ENCODE assay signal across 8 cellular contexts in the genomic region with DNA sequence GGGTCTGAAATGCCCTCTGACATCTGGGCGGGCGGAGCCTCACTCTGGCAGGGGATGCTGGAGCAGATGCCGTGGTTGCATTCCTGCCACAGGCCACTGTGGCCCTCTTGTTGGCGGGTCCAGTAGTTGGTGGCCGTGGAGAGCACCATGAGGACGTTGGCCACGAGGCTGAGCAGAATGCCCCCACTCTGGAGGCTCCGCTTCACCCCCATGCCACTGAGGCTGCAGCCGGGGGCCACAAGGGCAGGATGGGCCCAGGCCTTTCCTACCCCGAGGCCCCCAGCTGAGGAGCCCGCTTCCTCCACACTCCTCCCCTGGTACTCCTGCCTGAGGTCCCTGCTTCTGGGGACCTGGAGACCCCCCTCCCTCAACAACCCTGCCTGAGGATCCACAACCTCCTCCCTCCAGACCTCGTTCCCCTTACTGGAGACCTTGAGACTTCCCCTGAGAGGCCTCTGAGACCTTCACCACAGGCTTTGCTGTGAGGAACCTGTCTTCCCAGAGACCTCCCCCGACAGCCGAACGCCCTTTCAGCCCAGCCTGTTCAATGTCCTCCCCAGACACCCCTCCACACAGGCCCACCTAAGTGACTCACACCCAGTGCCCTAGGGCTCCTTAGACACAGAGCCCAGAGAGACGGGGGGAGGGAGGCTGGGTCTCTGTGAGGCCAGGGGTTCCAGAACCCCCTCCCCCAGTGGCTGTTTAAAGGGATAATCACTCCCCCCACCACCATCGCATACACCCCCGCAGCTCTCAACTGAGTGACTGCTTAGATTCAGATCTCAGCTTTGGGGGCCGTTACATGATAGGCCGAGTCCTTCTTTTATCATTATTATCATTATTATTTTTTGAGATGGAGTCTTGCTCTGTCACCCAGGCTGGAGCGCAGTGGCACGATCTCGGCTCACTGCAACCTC. TPM values are rescaled to one million over a fixed set of nuclear protein-coding genes. Genes with fewer than 3 reads are reported as not detected.
DNase-seq lines count a peak whose midpoint lies in the region; ATAC-seq, FAIRE-seq and TF ChIP-seq lines count a peak whose summit lies in the region.

A gene with protein sequence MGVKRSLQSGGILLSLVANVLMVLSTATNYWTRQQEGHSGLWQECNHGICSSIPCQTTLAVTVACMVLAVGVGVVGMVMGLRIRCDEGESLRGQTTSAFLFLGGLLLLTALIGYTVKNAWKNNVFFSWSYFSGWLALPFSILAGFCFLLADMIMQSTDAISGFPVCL (minus strand): TSS at position 638 of the 917 bp plus-strand sequence. CDS start 426 bp downstream, at position 212.

- H3K9me1 ChIP-seq in endothelial cell of umbilical vein (replicated peaks; ENCODE audit: control insufficient read depth, extremely low read depth, insufficient read depth, low read length): no peaks in the 10 kb centered on the region

- peaks cover 68 to 79% (median 76%) of the 10 kb centered on the region in 3 donors for H3K4me1 Mint-ChIP-seq in T-cell

- H3K4me1 ChIP-seq in GM23248 (ENCODE audit: insufficient read depth) (0 out of 2 replicates have a peak, but pooled peaks cover 10% of the 10 kb centered on the region), endothelial cell of umbilical vein (ENCODE audit: control insufficient read depth, extremely low read depth, insufficient read depth, low read length) (peaks cover 11% of the 10 kb centered on the region), neuron (ENCODE audit: insufficient read depth, low read length) (peaks cover 17% of the 10 kb centered on the region)

- H3F3A ChIP-seq in GM23248 (ENCODE audit: insufficient read depth): no peaks in the 10 kb centered on the region

- H3K27ac ChIP-seq in GM23248 (peak within 1 kb of the TSS; percentile 69), endothelial cell of umbilical vein (ENCODE audit: insufficient read depth, low read depth, low read length) (peak within 1 kb of the TSS; percentile 19)

- POLR2A ChIA-PET in T-cell (lab: Charles Lee): no interaction called here
- POLR2A ChIA-PET in endothelial cell of umbilical vein (lab: Charles Lee): interaction anchor here (1.7 kb wide), 1 partner anchor 29 kb away, joined by 8 read pairs; no protein-coding TSS in a partner anchor

- CTCF ChIA-PET in T-cell (lab: Charles Lee): interaction anchor here in 1 of 2 donors (1.1 to 1.4 kb wide), 3 partner anchors 14 to 27 kb away, joined by 3 to 5 read pairs (median 4); no protein-coding TSS in a partner anchor
- CTCF ChIA-PET in endothelial cell of umbilical vein (lab: Charles Lee): interaction anchor here (0.7 to 1.8 kb wide), 2 partner anchors 13 to 29 kb away, joined by 3 to 23 read pairs; no protein-coding TSS in a partner anchor

- H3K36me3 ChIP-seq in GM23248 (ENCODE audit: low read depth) (no peaks in the 10 kb centered on the region), endothelial cell of umbilical vein (ENCODE audit: control insufficient read depth in 2 of 2, extremely low read depth in 1 of 2, insufficient read depth in 2 of 2, low read length in 2 of 2) (no peaks in the 10 kb centered on the region), neuron (ENCODE audit: insufficient read depth, low read length) (no peaks in the 10 kb centered on the region)

- H2AFZ ChIP-seq in GM23248 (peak within 1 kb of the TSS; percentile 87), endothelial cell of umbilical vein (ENCODE audit: low read depth, low read length) (peak within 1 kb of the TSS; percentile 64), neuron (ENCODE audit: low read depth, low read length) (peak within 1 kb of the TSS; percentile 90)

- H3K9me2 ChIP-seq in GM23248 (ENCODE audit: insufficient read depth): no peaks in the 10 kb centered on the region

- H3K4me3 ChIP-seq in GM23248 (peak within 1 kb of the TSS; percentile 77), endothelial cell of umbilical vein (replicated peaks in 1 of 3; ENCODE audit: insufficient read depth in 1 of 3, low read depth in 1 of 3, low read length in 3 of 3) (peak within 1 kb of the TSS; percentile 6 to 53 (median 50)), neuron (ENCODE audit: low read length) (peak within 1 kb of the TSS; percentile 64)

- no peak for TF ChIP-seq POLR2A in endothelial cell of umbilical vein (IDR thresholded peaks at IDR 0.05; ENCODE audit: low read depth, low read length)

- in situ Hi-C loops in GM23248 (cut with MboI): no loop called here

- no peaks in the 10 kb centered on the region for H3K36me3 Mint-ChIP-seq in T-cell

- H3K4me2 ChIP-seq in GM23248 (ENCODE audit: unreplicated experiment) (peak within 1 kb of the TSS; percentile 71), endothelial cell of umbilical vein (ENCODE audit: insufficient read depth, low read length) (peak within 1 kb of the TSS; percentile 59)

- DNase-seq in GM23248 (no peak), T-cell (peak in 11 of 34 experiments; percentile 17 to 35 (median 26)), endothelial cell of umbilical vein (ENCODE audit: low read depth, low spot score) (no peak), NCI-H146 treated with DMSO at 0.1 percent for 48 hours (lab: John Stamatoyannopoulos, UW; ENCODE audit: unreplicated experiment) (no peak), HTR-8/SVneo (ENCODE audit: insufficient read length, low spot score) (no peak), kidney tubule cell (ENCODE audit: low spot score) (no peak), NCI-H1930 (lab: John Stamatoyannopoulos, UW) (no peak)

- FAIRE-seq in endothelial cell of umbilical vein (lab: Jason Lieb, UNC): no peak
- no peak for FAIRE-seq in HTR-8/SVneo (lab: Jason Lieb, UNC)

- ATAC-seq in T-cell (replicated peaks in 1 of 4): no peak

- no peak for TF ChIP-seq CTCF in endothelial cell of umbilical vein (IDR thresholded peaks at IDR 0.05; ENCODE audit: extremely low read depth in 1 of 2, insufficient read depth in 1 of 2, low read depth in 1 of 2, low read length in 2 of 2)

- H3K9ac ChIP-seq in GM23248: peak within 1 kb of the TSS; percentile 95
- H3K9ac ChIP-seq in endothelial cell of umbilical vein (replicated peaks; ENCODE audit: extremely low read depth, insufficient read depth, low read length): peak within 1 kb of the TSS; percentile 28

- H3K79me2 ChIP-seq in GM23248 (ENCODE audit: insufficient read depth) (peaks cover 25% of the 10 kb centered on the region), endothelial cell of umbilical vein (ENCODE audit: control insufficient read depth, insufficient read depth, low read length) (peaks cover 5% of the 10 kb centered on the region)

- BruUV-seq in endothelial cell of umbilical vein (replicated peaks; lab: Mats Ljungman, UMichigan): no TSS peak

- no peaks in the 10 kb centered on the region for H3K9me3 ChIP-seq in GM23248 (ENCODE audit: low read depth)
- no peaks in the 10 kb centered on the region for H3K9me3 ChIP-seq in endothelial cell of umbilical vein (replicated peaks; ENCODE audit: control insufficient read depth, insufficient read depth, low read length)
- no peaks in the 10 kb centered on the region for H3K9me3 ChIP-seq in neuron (ENCODE audit: low read length)

- H3K27ac Mint-ChIP-seq in T-cell: peak within 1 kb of the TSS; percentile 93 to 97

- 60% methylated on average over 23 of the region's 23 CpGs for WGBS in GM23248 (ENCODE audit: low coverage in 1 of 2, low lambda C conversion rate in 2 of 2, missing lambda C conversion rate in 2 of 2), 2 experiments

- no peaks in the 10 kb centered on the region for H3K27me3 ChIP-seq in GM23248 (replicated peaks; ENCODE audit: insufficient read depth)
- no peaks in the 10 kb centered on the region for H3K27me3 ChIP-seq in endothelial cell of umbilical vein (ENCODE audit: control insufficient read depth in 2 of 2, insufficient read depth in 2 of 2, low read length in 2 of 2)
- peaks cover 7% of the 10 kb centered on the region for H3K27me3 ChIP-seq in neuron (ENCODE audit: insufficient read depth, low read length)

- no peaks in the 10 kb centered on the region for H3K9me3 Mint-ChIP-seq in T-cell

- H4K20me1 ChIP-seq in GM23248 (ENCODE audit: insufficient read depth) (no peaks in the 10 kb centered on the region), endothelial cell of umbilical vein (replicated peaks; ENCODE audit: control insufficient read depth, extremely low read depth, insufficient read depth, low read length) (no peaks in the 10 kb centered on the region)

- dilution Hi-C loops in endothelial cell of umbilical vein (cut with MboI; ENCODE audit: extremely low pct_ligation_motif_present, low sequenced_read_pairs): no loop called here

- no peaks in the 10 kb centered on the region for H3K27me3 Mint-ChIP-seq in T-cell

- H3K4me3 Mint-ChIP-seq in T-cell: peak within 1 kb of the TSS; percentile 96 to 98 (median 96)

- intact Hi-C loops in endothelial cell of umbilical vein (cut with micrococcal nuclease): loop anchor here (5.0 kb wide), 1 partner anchor 41 kb away; no protein-coding TSS in a partner anchor

TF ChIP-seq in endothelial cell of umbilical vein, 7 proteins besides CTCF, POLR2A, EP300 and RAD21:
- no peak for TF ChIP-seq FOS (IDR thresholded peaks at IDR 0.05; ENCODE audit: borderline replicate concordance, insufficient read depth, low read length)

RNA-seq across cellular contexts. Expression of the gene that starts here (rescaled TPM):
- total RNA-seq in GM23248 (2014; rRNA removed; shearing (Covaris generic)): not detected in 2 replicates
- polyA plus RNA-seq in GM23248 (2016; fragmentation: Nextera tagmentation; extraction: Ambion mirVana) (0.93 and 1.0 TPM in 2 replicates), endothelial cell of umbilical vein (not detected in 2 replicates)
- total RNA-seq in T-cell (1 to 10 TPM; 2.0 to 8.5 (median 5.8) TPM), endothelial cell of umbilical vein (0.97 TPM in 1 of 2 replicates, not detected in the other)
- not detected in 2 replicates for polyA plus RNA-seq in endothelial cell of umbilical vein (2011; cell fraction: cytosol; rRNA removed)
- polyA plus RNA-seq in endothelial cell of umbilical vein (2011; cell fraction: nucleus; rRNA removed): not detected in 2 replicates
- 0.80 TPM in 1 of 2 replicates, not detected in the other for polyA plus RNA-seq in endothelial cell of umbilical vein (2012)
- polyA minus RNA-seq in endothelial cell of umbilical vein: not detected in 2 replicates
- polyA minus RNA-seq in endothelial cell of umbilical vein (2011; cell fraction: cytosol; rRNA and poly(A)+ RNA removed): not detected
- not detected in 2 replicates for polyA minus RNA-seq in endothelial cell of umbilical vein (2011; cell fraction: nucleus; rRNA and poly(A)+ RNA removed)
